9 cellular contexts compared by ENCODE assay signal in genomic region chr19:44943801-44944249, GRCh38.
DNase-seq lines count a peak whose midpoint lies in the region; ATAC-seq, FAIRE-seq and TF ChIP-seq lines count a peak whose summit lies in the region.
"Had no signal": no experiment of that assay in that cellular context is flagged by ENCODE, and none has a peak within 500 bp of the region (broad histone marks: within the 10 kb centered on the region; RNA-seq: fewer than 3 reads in every experiment).

No MANE protein-coding gene starts in this region.

- no peak for FAIRE-seq in D721Med (lab: Jason Lieb, UNC)

- peak; percentile 80 for ATAC-seq in GM21529 (IDR thresholded peaks at IDR 0.05; ENCODE audit: unreplicated experiment)
- ATAC-seq: natural killer cell had no signal

- no peak for TF ChIP-seq CTCF in D721Med (IDR thresholded peaks at IDR 0.05; ENCODE audit: insufficient read depth, missing control alignments)

- peak; percentile 85 for DNase-seq in Ammon's horn (ENCODE audit: low spot score)
- peak; percentile 53 for DNase-seq in OCI-M2 (lab: John Stamatoyannopoulos, UW; ENCODE audit: unreplicated experiment)
- peak; percentile 17 for DNase-seq in inferior parietal cortex (ENCODE audit: extremely low spot score)
- no peak for DNase-seq in activated T-cell treated with anti-CD3 and anti-CD28 coated beads, Interleukin-2, amount 50 U/mL, for 48 hours
- no peak for DNase-seq in NCI-H510A (lab: John Stamatoyannopoulos, UW)
- DNase-seq in DMS53 (lab: John Stamatoyannopoulos, UW), result no peak
- no peak for DNase-seq in D721Med (ENCODE audit: insufficient read length, low spot score)
- DNase-seq: natural killer cell had no signal

Comparison
In these comparisons a context has a peak if more than half of its experiments do, and no peak if none do; other contexts are left out.
1. DNase-seq: peak in Ammon's horn (single experiment), OCI-M2 (single experiment) and inferior parietal cortex (single experiment); none in activated T-cell treated with anti-CD3 and anti-CD28 coated beads, Interleukin-2, amount 50 U/mL, for 48 hours (0 of 2), NCI-H510A (single experiment), DMS53 (single experiment) and D721Med (single experiment).